20 cellular contexts compared by ENCODE assay signal in genomic region chr10:129709627-129710509, GRCh38.
"Had no signal": no experiment of that assay in that cellular context is flagged by ENCODE, and none has a peak within 500 bp of the region (broad histone marks: within the 10 kb centered on the region; RNA-seq: fewer than 3 reads in every experiment).

No MANE protein-coding gene starts in this region.

- H3K27me3 Mint-ChIP-seq: activated CD4-positive, alpha-beta T cell treated with anti-CD3 and anti-CD28 coated beads, Interleukin-2, amount 10 ng/mL, durations not matched to agents 24 days and 14 days; activated CD8-positive, alpha-beta T cell treated with anti-CD3 and anti-CD28 coated beads for 36 hours; activated naive CD8-positive, alpha-beta T cell treated with anti-CD3 and anti-CD28 coated beads, Interleukin-2, amount 10 ng/mL, durations not matched to agents 7 days and 5 days; activated T-helper 17 cell treated with anti-CD3 and anti-CD28 coated beads, Interleukin-2, amount 50 U/mL, for 72 hours; effector memory CD8-positive, alpha-beta T cell; stimulated activated naive B cell treated with anti-CD40 and anti-IgM and Interleukin-4, amounts not matched to agents 10 μg/mL and 1 μg/mL and 100 μg/mL, for 72 hours had no signal

- H3K9me3 Mint-ChIP-seq: activated CD4-positive, alpha-beta T cell treated with anti-CD3 and anti-CD28 coated beads, Interleukin-2, amount 10 ng/mL, durations not matched to agents 24 days and 14 days; activated CD8-positive, alpha-beta T cell treated with anti-CD3 and anti-CD28 coated beads for 36 hours; activated naive CD8-positive, alpha-beta T cell treated with anti-CD3 and anti-CD28 coated beads, Interleukin-2, amount 10 ng/mL, durations not matched to agents 7 days and 5 days; activated T-helper 17 cell treated with anti-CD3 and anti-CD28 coated beads, Interleukin-2, amount 50 U/mL, for 72 hours; effector memory CD8-positive, alpha-beta T cell; stimulated activated naive B cell treated with anti-CD40 and anti-IgM and Interleukin-4, amounts not matched to agents 10 μg/mL and 1 μg/mL and 100 μg/mL, for 72 hours had no signal

- H3K27ac Mint-ChIP-seq: activated CD4-positive, alpha-beta T cell treated with anti-CD3 and anti-CD28 coated beads, Interleukin-2, amount 10 ng/mL, durations not matched to agents 24 days and 14 days; activated CD8-positive, alpha-beta T cell treated with anti-CD3 and anti-CD28 coated beads for 36 hours; activated naive CD8-positive, alpha-beta T cell treated with anti-CD3 and anti-CD28 coated beads, Interleukin-2, amount 10 ng/mL, durations not matched to agents 7 days and 5 days; activated T-helper 17 cell treated with anti-CD3 and anti-CD28 coated beads, Interleukin-2, amount 50 U/mL, for 72 hours; effector memory CD8-positive, alpha-beta T cell; stimulated activated naive B cell treated with anti-CD40 and anti-IgM and Interleukin-4, amounts not matched to agents 10 μg/mL and 1 μg/mL and 100 μg/mL, for 72 hours had no signal

- ATAC-seq: activated CD8-positive, alpha-beta T cell treated with anti-CD3 and anti-CD28 coated beads for 36 hours; activated T-helper 17 cell treated with anti-CD3 and anti-CD28 coated beads, Interleukin-2, amount 50 U/mL, for 72 hours; body of pancreas; effector memory CD8-positive, alpha-beta T cell; foreskin keratinocyte; left cardiac atrium; sciatic nerve; stimulated activated naive B cell treated with anti-CD40 and anti-IgM and Interleukin-4, amounts not matched to agents 10 μg/mL and 1 μg/mL and 100 μg/mL, for 72 hours; upper lobe of right lung had no signal

- DNase-seq: activated CD4-positive, alpha-beta T cell treated with anti-CD3 and anti-CD28 coated beads, Interleukin-2, amount 10 ng/mL, durations not matched to agents 24 days and 14 days; activated CD8-positive, alpha-beta T cell treated with anti-CD3 and anti-CD28 coated beads for 36 hours; activated naive CD4-positive, alpha-beta T cell; activated naive CD8-positive, alpha-beta T cell treated with anti-CD3 and anti-CD28 coated beads, Interleukin-2, amount 10 ng/mL, durations not matched to agents 7 days and 5 days; activated T-cell treated with anti-CD3 and anti-CD28 coated beads, Interleukin-2, amount 50 U/mL, for 1 hour; body of pancreas; effector memory CD8-positive, alpha-beta T cell; foreskin keratinocyte; glutamatergic neuron; hippocampal formation; left cardiac atrium; mammary epithelial cell; ovary; stimulated activated CD4-positive, alpha-beta T cell treated with anti-CD3 and anti-CD28 coated beads, Interleukin-4, amount 100 ng/mL, for 4 hours; stimulated activated naive B cell treated with anti-CD40 and anti-IgM and Interleukin-4, amounts not matched to agents 10 μg/mL and 1 μg/mL and 100 μg/mL, for 72 hours; T-helper 1 cell; T-helper 9 cell; upper lobe of right lung had no signal

- H3K4me3 Mint-ChIP-seq: activated CD4-positive, alpha-beta T cell treated with anti-CD3 and anti-CD28 coated beads, Interleukin-2, amount 10 ng/mL, durations not matched to agents 24 days and 14 days; activated CD8-positive, alpha-beta T cell treated with anti-CD3 and anti-CD28 coated beads for 36 hours; activated naive CD8-positive, alpha-beta T cell treated with anti-CD3 and anti-CD28 coated beads, Interleukin-2, amount 10 ng/mL, durations not matched to agents 7 days and 5 days; activated T-helper 17 cell treated with anti-CD3 and anti-CD28 coated beads, Interleukin-2, amount 50 U/mL, for 72 hours; effector memory CD8-positive, alpha-beta T cell; stimulated activated naive B cell treated with anti-CD40 and anti-IgM and Interleukin-4, amounts not matched to agents 10 μg/mL and 1 μg/mL and 100 μg/mL, for 72 hours had no signal

- H3K36me3 Mint-ChIP-seq: activated naive CD8-positive, alpha-beta T cell treated with anti-CD3 and anti-CD28 coated beads, Interleukin-2, amount 10 ng/mL, durations not matched to agents 7 days and 5 days had no signal

- H3K4me1 Mint-ChIP-seq: activated naive CD8-positive, alpha-beta T cell treated with anti-CD3 and anti-CD28 coated beads, Interleukin-2, amount 10 ng/mL, durations not matched to agents 7 days and 5 days; activated T-helper 17 cell treated with anti-CD3 and anti-CD28 coated beads, Interleukin-2, amount 50 U/mL, for 72 hours had no signal
